Comparison of ENCODE assay signal across 1 cellular context in the genomic region with DNA sequence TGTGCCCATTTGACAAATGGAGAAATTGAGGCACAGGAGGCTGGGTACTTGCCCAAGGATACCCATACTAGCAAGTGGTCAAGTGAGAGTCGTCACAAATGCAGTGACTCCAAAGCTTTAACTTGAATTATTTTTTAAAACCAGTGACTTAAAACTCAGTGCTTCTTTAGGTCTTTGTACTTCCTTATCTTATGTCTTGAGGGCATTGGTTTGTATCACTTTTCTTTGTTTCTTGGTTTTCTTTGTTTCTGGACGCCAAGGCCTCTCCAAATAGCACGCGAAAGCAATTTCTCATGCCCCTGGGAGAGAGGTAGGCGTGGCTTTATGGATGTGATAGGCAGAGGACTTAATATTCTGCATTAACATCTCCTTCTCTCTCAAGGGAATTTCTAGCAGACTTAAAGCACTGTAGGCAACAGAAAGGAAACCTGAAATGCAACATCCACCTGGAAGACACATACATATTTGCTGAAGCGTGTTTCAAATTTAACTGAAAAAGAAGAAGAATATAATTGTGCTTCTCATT.
TF ChIP-seq lines count a peak whose summit lies in the region.

No MANE protein-coding gene starts in this region.

TF ChIP-seq in GM12878, 131 proteins besides CTCF, POLR2A, EP300 and RAD21:
- TF ChIP-seq ZNF217 (IDR thresholded peaks at IDR 0.05) = peak; percentile 66; the same call in 1 of the 2 replicates
- TF ChIP-seq MEF2B (IDR thresholded peaks at IDR 0.05; ENCODE audit: partially characterized antibody, poor library complexity, severe bottlenecking) = peak; percentile 79
- TF ChIP-seq, protein P1, sequence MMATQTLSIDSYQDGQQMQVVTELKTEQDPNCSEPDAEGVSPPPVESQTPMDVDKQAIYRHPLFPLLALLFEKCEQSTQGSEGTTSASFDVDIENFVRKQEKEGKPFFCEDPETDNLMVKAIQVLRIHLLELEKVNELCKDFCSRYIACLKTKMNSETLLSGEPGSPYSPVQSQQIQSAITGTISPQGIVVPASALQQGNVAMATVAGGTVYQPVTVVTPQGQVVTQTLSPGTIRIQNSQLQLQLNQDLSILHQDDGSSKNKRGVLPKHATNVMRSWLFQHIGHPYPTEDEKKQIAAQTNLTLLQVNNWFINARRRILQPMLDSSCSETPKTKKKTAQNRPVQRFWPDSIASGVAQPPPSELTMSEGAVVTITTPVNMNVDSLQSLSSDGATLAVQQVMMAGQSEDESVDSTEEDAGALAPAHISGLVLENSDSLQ (IDR thresholded peaks at IDR 0.05) = peak; percentile 87
- TF ChIP-seq SUZ12 (IDR thresholded peaks at IDR 0.05; ENCODE audit: unreplicated experiment) = no peak
- no peak for TF ChIP-seq DPF2 (IDR thresholded peaks at IDR 0.05)
- 0 out of 2 replicates have a peak, but pooled peaks have one; percentile 6 for TF ChIP-seq ZNF384 (IDR thresholded peaks at IDR 0.05; ENCODE audit: borderline replicate concordance, low read depth, low read length)
- 0 out of 2 replicates have a peak, but pooled peaks have one; percentile 15 for TF ChIP-seq NBN (IDR thresholded peaks at IDR 0.05)
- TF ChIP-seq, protein P2, sequence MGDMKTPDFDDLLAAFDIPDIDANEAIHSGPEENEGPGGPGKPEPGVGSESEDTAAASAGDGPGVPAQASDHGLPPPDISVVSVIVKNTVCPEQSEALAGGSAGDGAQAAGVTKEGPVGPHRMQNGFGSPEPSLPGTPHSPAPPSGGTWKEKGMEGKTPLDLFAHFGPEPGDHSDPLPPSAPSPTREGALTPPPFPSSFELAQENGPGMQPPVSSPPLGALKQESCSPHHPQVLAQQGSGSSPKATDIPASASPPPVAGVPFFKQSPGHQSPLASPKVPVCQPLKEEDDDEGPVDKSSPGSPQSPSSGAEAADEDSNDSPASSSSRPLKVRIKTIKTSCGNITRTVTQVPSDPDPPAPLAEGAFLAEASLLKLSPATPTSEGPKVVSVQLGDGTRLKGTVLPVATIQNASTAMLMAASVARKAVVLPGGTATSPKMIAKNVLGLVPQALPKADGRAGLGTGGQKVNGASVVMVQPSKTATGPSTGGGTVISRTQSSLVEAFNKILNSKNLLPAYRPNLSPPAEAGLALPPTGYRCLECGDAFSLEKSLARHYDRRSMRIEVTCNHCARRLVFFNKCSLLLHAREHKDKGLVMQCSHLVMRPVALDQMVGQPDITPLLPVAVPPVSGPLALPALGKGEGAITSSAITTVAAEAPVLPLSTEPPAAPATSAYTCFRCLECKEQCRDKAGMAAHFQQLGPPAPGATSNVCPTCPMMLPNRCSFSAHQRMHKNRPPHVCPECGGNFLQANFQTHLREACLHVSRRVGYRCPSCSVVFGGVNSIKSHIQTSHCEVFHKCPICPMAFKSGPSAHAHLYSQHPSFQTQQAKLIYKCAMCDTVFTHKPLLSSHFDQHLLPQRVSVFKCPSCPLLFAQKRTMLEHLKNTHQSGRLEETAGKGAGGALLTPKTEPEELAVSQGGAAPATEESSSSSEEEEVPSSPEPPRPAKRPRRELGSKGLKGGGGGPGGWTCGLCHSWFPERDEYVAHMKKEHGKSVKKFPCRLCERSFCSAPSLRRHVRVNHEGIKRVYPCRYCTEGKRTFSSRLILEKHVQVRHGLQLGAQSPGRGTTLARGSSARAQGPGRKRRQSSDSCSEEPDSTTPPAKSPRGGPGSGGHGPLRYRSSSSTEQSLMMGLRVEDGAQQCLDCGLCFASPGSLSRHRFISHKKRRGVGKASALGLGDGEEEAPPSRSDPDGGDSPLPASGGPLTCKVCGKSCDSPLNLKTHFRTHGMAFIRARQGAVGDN (IDR thresholded peaks at IDR 0.05) = peak; percentile 82
- TF ChIP-seq CREB1 (IDR thresholded peaks at IDR 0.05; ENCODE audit: low read depth) = no peak
- TF ChIP-seq, protein P3, sequence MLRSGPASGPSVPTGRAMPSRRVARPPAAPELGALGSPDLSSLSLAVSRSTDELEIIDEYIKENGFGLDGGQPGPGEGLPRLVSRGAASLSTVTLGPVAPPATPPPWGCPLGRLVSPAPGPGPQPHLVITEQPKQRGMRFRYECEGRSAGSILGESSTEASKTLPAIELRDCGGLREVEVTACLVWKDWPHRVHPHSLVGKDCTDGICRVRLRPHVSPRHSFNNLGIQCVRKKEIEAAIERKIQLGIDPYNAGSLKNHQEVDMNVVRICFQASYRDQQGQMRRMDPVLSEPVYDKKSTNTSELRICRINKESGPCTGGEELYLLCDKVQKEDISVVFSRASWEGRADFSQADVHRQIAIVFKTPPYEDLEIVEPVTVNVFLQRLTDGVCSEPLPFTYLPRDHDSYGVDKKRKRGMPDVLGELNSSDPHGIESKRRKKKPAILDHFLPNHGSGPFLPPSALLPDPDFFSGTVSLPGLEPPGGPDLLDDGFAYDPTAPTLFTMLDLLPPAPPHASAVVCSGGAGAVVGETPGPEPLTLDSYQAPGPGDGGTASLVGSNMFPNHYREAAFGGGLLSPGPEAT (IDR thresholded peaks at IDR 0.05; ENCODE audit: low read depth) = 0 out of 2 replicates have a peak, but pooled peaks have one; percentile 25
- TF ChIP-seq, protein P4, sequence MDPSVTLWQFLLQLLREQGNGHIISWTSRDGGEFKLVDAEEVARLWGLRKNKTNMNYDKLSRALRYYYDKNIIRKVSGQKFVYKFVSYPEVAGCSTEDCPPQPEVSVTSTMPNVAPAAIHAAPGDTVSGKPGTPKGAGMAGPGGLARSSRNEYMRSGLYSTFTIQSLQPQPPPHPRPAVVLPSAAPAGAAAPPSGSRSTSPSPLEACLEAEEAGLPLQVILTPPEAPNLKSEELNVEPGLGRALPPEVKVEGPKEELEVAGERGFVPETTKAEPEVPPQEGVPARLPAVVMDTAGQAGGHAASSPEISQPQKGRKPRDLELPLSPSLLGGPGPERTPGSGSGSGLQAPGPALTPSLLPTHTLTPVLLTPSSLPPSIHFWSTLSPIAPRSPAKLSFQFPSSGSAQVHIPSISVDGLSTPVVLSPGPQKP (IDR thresholded peaks at IDR 0.05; ENCODE audit: low read depth, low read length) = no peak
- TF ChIP-seq ASH2L (IDR thresholded peaks at IDR 0.05; ENCODE audit: borderline replicate concordance, low read depth) = no peak
- TF ChIP-seq IKZF2 (IDR thresholded peaks at IDR 0.05) = 0 out of 4 replicates have a peak, but pooled peaks of 1 of the 2 experiments have one; percentile 16
